ENCODE assay signal across 1 cellular context in the genomic region with DNA sequence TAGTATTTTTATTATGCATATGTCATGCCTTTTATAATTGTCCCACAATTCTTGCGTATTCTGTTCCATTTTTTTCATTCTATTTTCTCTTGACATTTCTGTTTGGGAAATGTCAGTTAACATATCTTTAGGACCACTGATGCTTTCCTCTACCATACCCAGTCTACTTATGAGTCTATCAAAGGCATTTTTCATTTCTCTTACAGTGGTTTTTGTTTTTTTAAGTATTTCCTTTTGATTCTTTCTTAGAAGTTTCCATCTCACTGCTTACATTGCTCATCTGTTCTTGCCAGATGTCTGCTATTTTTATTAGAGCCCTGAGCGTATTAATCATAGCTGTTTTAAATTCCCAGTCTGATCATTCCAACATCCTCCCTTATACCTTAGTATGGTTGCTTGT.
TF ChIP-seq lines count a peak whose summit lies in the region.

No MANE protein-coding gene starts in this region.

TF ChIP-seq in GM23338, 12 proteins besides CTCF, POLR2A, EP300 and RAD21 (continued from another document):
- TF ChIP-seq, protein P1, sequence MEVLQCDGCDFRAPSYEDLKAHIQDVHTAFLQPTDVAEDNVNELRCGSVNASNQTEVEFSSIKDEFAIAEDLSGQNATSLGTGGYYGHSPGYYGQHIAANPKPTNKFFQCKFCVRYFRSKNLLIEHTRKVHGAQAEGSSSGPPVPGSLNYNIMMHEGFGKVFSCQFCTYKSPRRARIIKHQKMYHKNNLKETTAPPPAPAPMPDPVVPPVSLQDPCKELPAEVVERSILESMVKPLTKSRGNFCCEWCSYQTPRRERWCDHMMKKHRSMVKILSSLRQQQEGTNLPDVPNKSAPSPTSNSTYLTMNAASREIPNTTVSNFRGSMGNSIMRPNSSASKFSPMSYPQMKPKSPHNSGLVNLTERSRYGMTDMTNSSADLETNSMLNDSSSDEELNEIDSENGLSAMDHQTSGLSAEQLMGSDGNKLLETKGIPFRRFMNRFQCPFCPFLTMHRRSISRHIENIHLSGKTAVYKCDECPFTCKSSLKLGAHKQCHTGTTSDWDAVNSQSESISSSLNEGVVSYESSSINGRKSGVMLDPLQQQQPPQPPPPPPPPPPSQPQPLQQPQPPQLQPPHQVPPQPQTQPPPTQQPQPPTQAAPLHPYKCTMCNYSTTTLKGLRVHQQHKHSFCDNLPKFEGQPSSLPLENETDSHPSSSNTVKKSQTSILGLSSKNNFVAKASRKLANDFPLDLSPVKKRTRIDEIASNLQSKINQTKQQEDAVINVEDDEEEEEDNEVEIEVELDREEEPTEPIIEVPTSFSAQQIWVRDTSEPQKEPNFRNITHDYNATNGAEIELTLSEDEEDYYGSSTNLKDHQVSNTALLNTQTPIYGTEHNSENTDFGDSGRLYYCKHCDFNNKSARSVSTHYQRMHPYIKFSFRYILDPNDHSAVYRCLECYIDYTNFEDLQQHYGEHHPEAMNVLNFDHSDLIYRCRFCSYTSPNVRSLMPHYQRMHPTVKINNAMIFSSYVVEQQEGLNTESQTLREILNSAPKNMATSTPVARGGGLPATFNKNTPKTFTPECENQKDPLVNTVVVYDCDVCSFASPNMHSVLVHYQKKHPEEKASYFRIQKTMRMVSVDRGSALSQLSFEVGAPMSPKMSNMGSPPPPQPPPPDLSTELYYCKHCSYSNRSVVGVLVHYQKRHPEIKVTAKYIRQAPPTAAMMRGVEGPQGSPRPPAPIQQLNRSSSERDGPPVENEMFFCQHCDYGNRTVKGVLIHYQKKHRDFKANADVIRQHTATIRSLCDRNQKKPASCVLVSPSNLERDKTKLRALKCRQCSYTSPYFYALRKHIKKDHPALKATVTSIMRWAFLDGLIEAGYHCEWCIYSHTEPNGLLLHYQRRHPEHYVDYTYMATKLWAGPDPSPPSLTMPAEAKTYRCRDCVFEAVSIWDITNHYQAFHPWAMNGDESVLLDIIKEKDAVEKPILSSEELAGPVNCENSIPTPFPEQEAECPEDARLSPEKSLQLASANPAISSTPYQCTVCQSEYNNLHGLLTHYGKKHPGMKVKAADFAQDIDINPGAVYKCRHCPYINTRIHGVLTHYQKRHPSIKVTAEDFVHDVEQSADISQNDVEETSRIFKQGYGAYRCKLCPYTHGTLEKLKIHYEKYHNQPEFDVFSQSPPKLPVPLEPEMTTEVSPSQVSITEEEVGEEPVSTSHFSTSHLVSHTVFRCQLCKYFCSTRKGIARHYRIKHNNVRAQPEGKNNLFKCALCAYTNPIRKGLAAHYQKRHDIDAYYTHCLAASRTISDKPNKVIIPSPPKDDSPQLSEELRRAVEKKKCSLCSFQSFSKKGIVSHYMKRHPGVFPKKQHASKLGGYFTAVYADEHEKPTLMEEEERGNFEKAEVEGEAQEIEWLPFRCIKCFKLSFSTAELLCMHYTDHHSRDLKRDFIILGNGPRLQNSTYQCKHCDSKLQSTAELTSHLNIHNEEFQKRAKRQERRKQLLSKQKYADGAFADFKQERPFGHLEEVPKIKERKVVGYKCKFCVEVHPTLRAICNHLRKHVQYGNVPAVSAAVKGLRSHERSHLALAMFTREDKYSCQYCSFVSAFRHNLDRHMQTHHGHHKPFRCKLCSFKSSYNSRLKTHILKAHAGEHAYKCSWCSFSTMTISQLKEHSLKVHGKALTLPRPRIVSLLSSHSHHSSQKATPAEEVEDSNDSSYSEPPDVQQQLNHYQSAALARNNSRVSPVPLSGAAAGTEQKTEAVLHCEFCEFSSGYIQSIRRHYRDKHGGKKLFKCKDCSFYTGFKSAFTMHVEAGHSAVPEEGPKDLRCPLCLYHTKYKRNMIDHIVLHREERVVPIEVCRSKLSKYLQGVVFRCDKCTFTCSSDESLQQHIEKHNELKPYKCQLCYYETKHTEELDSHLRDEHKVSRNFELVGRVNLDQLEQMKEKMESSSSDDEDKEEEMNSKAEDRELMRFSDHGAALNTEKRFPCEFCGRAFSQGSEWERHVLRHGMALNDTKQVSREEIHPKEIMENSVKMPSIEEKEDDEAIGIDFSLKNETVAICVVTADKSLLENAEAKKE (CRISPR knock-in tag; IDR thresholded peaks at IDR 0.05) = no peak
- no peak for TF ChIP-seq CREB1 (CRISPR knock-in tag; IDR thresholded peaks at IDR 0.05; ENCODE audit: low read depth)
- no peak for TF ChIP-seq POLR2AphosphoS5 (IDR thresholded peaks at IDR 0.05; ENCODE audit: low read depth)
- TF ChIP-seq, protein P2, sequence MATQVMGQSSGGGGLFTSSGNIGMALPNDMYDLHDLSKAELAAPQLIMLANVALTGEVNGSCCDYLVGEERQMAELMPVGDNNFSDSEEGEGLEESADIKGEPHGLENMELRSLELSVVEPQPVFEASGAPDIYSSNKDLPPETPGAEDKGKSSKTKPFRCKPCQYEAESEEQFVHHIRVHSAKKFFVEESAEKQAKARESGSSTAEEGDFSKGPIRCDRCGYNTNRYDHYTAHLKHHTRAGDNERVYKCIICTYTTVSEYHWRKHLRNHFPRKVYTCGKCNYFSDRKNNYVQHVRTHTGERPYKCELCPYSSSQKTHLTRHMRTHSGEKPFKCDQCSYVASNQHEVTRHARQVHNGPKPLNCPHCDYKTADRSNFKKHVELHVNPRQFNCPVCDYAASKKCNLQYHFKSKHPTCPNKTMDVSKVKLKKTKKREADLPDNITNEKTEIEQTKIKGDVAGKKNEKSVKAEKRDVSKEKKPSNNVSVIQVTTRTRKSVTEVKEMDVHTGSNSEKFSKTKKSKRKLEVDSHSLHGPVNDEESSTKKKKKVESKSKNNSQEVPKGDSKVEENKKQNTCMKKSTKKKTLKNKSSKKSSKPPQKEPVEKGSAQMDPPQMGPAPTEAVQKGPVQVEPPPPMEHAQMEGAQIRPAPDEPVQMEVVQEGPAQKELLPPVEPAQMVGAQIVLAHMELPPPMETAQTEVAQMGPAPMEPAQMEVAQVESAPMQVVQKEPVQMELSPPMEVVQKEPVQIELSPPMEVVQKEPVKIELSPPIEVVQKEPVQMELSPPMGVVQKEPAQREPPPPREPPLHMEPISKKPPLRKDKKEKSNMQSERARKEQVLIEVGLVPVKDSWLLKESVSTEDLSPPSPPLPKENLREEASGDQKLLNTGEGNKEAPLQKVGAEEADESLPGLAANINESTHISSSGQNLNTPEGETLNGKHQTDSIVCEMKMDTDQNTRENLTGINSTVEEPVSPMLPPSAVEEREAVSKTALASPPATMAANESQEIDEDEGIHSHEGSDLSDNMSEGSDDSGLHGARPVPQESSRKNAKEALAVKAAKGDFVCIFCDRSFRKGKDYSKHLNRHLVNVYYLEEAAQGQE (IDR thresholded peaks at IDR 0.05; ENCODE audit: unreplicated experiment) = no peak
- TF ChIP-seq ZNF114 (CRISPR knock-in tag; IDR thresholded peaks at IDR 0.05) = no peak
- TF ChIP-seq ZNF331 (CRISPR knock-in tag; IDR thresholded peaks at IDR 0.05; ENCODE audit: low read depth) = no peak
- TF ChIP-seq JUNB (IDR thresholded peaks at IDR 0.05; ENCODE audit: unreplicated experiment) = no peak
- TF ChIP-seq EZH2 (IDR thresholded peaks at IDR 0.05; ENCODE audit: low read depth, unreplicated experiment) = no peak
- TF ChIP-seq NANOG (IDR thresholded peaks at IDR 0.05; ENCODE audit: borderline replicate concordance) = no peak
- no peak for TF ChIP-seq STAT1 (IDR thresholded peaks at IDR 0.05; ENCODE audit: unreplicated experiment)
- TF ChIP-seq, protein P3, sequence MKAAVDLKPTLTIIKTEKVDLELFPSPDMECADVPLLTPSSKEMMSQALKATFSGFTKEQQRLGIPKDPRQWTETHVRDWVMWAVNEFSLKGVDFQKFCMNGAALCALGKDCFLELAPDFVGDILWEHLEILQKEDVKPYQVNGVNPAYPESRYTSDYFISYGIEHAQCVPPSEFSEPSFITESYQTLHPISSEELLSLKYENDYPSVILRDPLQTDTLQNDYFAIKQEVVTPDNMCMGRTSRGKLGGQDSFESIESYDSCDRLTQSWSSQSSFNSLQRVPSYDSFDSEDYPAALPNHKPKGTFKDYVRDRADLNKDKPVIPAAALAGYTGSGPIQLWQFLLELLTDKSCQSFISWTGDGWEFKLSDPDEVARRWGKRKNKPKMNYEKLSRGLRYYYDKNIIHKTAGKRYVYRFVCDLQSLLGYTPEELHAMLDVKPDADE (IDR thresholded peaks at IDR 0.05) = no peak
